1 cellular context compared by ENCODE assay signal in genomic region chr2:23850564-23851256, GRCh38.
TF ChIP-seq lines count a peak whose summit lies in the region.

No MANE protein-coding gene starts in this region.

TF ChIP-seq in HepG2, 621 proteins besides CTCF, POLR2A, EP300 and RAD21 (continued from another document):
- TF ChIP-seq, protein P1, sequence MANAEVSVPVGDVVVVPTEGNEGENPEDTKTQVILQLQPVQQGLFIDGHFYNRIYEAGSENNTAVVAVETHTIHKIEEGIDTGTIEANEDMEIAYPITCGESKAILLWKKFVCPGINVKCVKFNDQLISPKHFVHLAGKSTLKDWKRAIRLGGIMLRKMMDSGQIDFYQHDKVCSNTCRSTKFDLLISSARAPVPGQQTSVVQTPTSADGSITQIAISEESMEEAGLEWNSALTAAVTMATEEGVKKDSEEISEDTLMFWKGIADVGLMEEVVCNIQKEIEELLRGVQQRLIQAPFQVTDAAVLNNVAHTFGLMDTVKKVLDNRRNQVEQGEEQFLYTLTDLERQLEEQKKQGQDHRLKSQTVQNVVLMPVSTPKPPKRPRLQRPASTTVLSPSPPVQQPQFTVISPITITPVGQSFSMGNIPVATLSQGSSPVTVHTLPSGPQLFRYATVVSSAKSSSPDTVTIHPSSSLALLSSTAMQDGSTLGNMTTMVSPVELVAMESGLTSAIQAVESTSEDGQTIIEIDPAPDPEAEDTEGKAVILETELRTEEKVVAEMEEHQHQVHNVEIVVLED (CRISPR knock-in tag; IDR thresholded peaks at IDR 0.05; ENCODE audit: borderline replicate concordance): no peak
